ENCODE assay signal across 16 cellular contexts in the genomic region with DNA sequence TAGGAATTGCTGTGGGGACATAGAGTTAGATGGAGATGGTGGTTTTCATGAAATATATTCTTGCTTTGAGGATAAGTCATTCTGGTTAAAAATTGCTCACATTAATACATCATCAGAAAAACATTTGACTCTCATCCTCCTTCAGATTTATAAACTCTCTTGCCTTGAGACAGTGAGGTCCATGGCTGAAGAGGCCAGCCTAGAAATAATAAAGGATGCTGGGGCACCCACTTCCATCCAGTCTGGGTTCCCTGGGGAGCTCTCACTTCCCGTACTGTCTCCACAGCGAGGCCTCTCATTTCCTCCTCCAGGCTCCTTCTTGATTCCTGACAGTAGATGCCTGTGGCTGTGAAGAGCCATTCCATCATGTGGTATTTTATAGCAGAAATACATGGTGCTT.
DNase-seq lines count a peak whose midpoint lies in the region; ATAC-seq and TF ChIP-seq lines count a peak whose summit lies in the region.
"Had no signal": no experiment of that assay in that cellular context is flagged by ENCODE, and none has a peak within 500 bp of the region (broad histone marks: within the 10 kb centered on the region; RNA-seq: fewer than 3 reads in every experiment).

No MANE protein-coding gene starts in this region.

- no peak for ATAC-seq in GM21447 (IDR thresholded peaks at IDR 0.05; ENCODE audit: unreplicated experiment)
- ATAC-seq: activated CD8-positive, alpha-beta memory T cell treated with anti-CD3 and anti-CD28 coated beads, Interleukin-2, amount 10 ng/mL, durations not matched to agents 7 days and 5 days had no signal

- peak overlapping the region; percentile 50 for H2AFZ ChIP-seq in GM23248

- H3K9me3 ChIP-seq in GM23248 (ENCODE audit: low read depth) (no peaks in the 10 kb centered on the region), tibial artery (no peaks in the 10 kb centered on the region)
- H3K9me3 ChIP-seq: left lung, testis had no signal

- no peaks in the 10 kb centered on the region for H3K9me2 ChIP-seq in GM23248 (ENCODE audit: insufficient read depth)

- H3F3A ChIP-seq in GM23248 (ENCODE audit: insufficient read depth) = peaks cover 26% of the 10 kb centered on the region

- H3K79me2 ChIP-seq in GM23248 (ENCODE audit: insufficient read depth) = peaks cover 76% of the 10 kb centered on the region

- TF ChIP-seq CTCF in fibroblast of villous mesenchyme (IDR thresholded peaks at IDR 0.05; ENCODE audit: insufficient read depth, low read depth, low read length) (no peak), tibial artery (IDR thresholded peaks at IDR 0.05) (no peak)

- H3K4me1 ChIP-seq in GM23248 (ENCODE audit: insufficient read depth) = peaks cover 54% of the 10 kb centered on the region
- peaks cover 0 to 92% (median 34%) of the 10 kb centered on the region in 4 donors for H3K4me1 ChIP-seq in tibial artery
- H3K4me1 ChIP-seq: testis had no signal

- H3K36me3 ChIP-seq in GM23248 (ENCODE audit: low read depth) = no peaks in the 10 kb centered on the region
- H3K36me3 ChIP-seq in tibial artery = no peaks in the 10 kb centered on the region
- H3K36me3 ChIP-seq: left lung had no signal

- intact Hi-C loops in tibial artery (cut with DNase I; ENCODE audit: low total_unique reads) = no loop called here

- H3K4me3 ChIP-seq in GM23248 (peak overlapping the region; percentile 54), fibroblast of villous mesenchyme (ENCODE audit: low read depth, low read length) (no peak overlapping the region), tibial artery (no peak overlapping the region)
- H3K4me3 ChIP-seq: left lung, testis had no signal

- WGBS in GM23248 (ENCODE audit: low coverage in 1 of 2, low lambda C conversion rate in 2 of 2, missing lambda C conversion rate in 2 of 2), 2 experiments = 0 to 4% methylated on average over 2 of the region's 2 CpGs

- in situ Hi-C loops in GM23248 (cut with MboI) = loop anchor here (25.0 kb wide), 1 partner anchor 1211 kb away; no protein-coding TSS in a partner anchor

- H3K4me2 ChIP-seq in GM23248 (ENCODE audit: unreplicated experiment) = peak overlapping the region; percentile 90

- H3K27me3 ChIP-seq in GM23248 (replicated peaks; ENCODE audit: insufficient read depth) (no peaks in the 10 kb centered on the region), tibial artery (no peaks in the 10 kb centered on the region)
- H3K27me3 ChIP-seq: left lung, testis had no signal

- peak overlapping the region; percentile 82 for H3K9ac ChIP-seq in GM23248

- peak; percentile 76 for DNase-seq in GM23248
- DNase-seq in amniotic epithelial cell (ENCODE audit: low read depth) = peak; percentile 60
- peak; percentile 30 for DNase-seq in fibroblast of villous mesenchyme (ENCODE audit: low read depth)
- no peak for DNase-seq in tibial artery
- DNase-seq in UCSD-AML1 (lab: John Stamatoyannopoulos, UW; ENCODE audit: unreplicated experiment) = no peak
- no peak for DNase-seq in SW 1271 (lab: John Stamatoyannopoulos, UW)
- DNase-seq: activated CD4-positive, alpha-beta T cell treated with anti-CD3 and anti-CD28 coated beads, Interleukin-2, amount 10 ng/mL, durations not matched to agents 24 days and 14 days; activated CD8-positive, alpha-beta memory T cell treated with anti-CD3 and anti-CD28 coated beads, Interleukin-2, amount 10 ng/mL, durations not matched to agents 7 days and 5 days; activated naive CD4-positive, alpha-beta T cell treated with anti-CD3 and anti-CD28 coated beads, Interleukin-2, amount 50 U/mL, for 16 hours; cortex of kidney; immature natural killer cell; left lung; NCI-H187; stimulated activated CD4-positive, alpha-beta T cell treated with anti-CD3 and anti-CD28 coated beads, Interleukin-4, amount 100 ng/mL, for 1 hour; testis had no signal

- no peaks in the 10 kb centered on the region for H4K20me1 ChIP-seq in GM23248 (ENCODE audit: insufficient read depth)

- H3K27ac ChIP-seq in GM23248 (peak overlapping the region; percentile 99), tibial artery (peak overlapping the region; percentile 75 to 79)
- H3K27ac ChIP-seq: left lung had no signal

Comparison
In these comparisons a context has a peak if more than half of its experiments do, and no peak if none do; other contexts are left out.
1. DNase-seq: peak in GM23248 (single experiment), amniotic epithelial cell (single experiment) and fibroblast of villous mesenchyme (single experiment); none in tibial artery (0 of 2), UCSD-AML1 (single experiment) and SW 1271 (0 of 2).